ENCODE assay signal across 35 cellular contexts in the genomic region with DNA sequence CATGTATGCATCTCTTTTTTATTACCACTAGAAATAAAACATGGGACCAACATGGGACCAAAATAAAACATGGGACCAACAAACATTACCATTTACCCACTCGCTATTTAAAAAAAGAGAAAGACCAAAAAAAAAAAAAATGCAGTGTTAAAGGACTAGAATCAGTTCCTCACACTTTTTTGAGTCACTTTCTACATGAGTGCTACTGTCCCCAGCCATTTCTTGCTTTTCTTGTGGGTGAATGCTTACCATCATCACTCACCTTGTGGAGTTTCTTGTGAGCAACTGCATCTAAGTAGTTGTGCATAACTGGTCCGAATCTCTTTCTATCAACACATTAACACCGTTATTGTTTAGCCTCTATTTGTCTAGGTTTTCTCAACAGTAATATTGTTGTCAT.
"Had no signal": no experiment of that assay in that cellular context is flagged by ENCODE, and none has a peak within 500 bp of the region (broad histone marks: within the 10 kb centered on the region; RNA-seq: fewer than 3 reads in every experiment).

No MANE protein-coding gene starts in this region.

- H3K27me3 ChIP-seq: MG63 had no signal

- DNase-seq: Karpas-422, Kasumi-1, MG63, MM.1S, MV-4-11, NCI-H1048, NCI-H1092, NCI-H1092 treated with DMSO at 0.1 percent for 48 hours, NCI-H1105, NCI-H1105 treated with DMSO at 0.1 percent for 48 hours, NCI-H1417, NCI-H1417 treated with DMSO at 0.1 percent for 48 hours, NCI-H1436, NCI-H1436 treated with DMSO at 0.1 percent for 48 hours, NCI-H146, NCI-H1694, NCI-H1694 treated with DMSO at 0.1 percent for 48 hours, NCI-H187, NCI-H187 treated with DMSO at 0.1 percent for 48 hours, NCI-H1930, NCI-H2029, NCI-H2029 treated with DMSO at 0.1 percent for 48 hours, NCI-H2081, NCI-H2081 treated with DMSO at 0.1 percent for 48 hours, NCI-H2107, NCI-H2171, NCI-H2171 treated with DMSO at 0.1 percent for 48 hours, NCI-H2227 treated with DMSO at 0.1 percent for 48 hours, NCI-H226, NCI-H345, NCI-H446, NCI-H446 treated with DMSO at 0.1 percent for 48 hours, NCI-H510A, NCI-H510A treated with DMSO at 0.1 percent for 48 hours, NCI-H524 had no signal

- H3K4me3 ChIP-seq: MG63 had no signal

- H3K36me3 ChIP-seq: MG63 had no signal

- H3K9me3 ChIP-seq: MG63 had no signal
